ENCODE assay signal across 1 cellular context in the genomic region with DNA sequence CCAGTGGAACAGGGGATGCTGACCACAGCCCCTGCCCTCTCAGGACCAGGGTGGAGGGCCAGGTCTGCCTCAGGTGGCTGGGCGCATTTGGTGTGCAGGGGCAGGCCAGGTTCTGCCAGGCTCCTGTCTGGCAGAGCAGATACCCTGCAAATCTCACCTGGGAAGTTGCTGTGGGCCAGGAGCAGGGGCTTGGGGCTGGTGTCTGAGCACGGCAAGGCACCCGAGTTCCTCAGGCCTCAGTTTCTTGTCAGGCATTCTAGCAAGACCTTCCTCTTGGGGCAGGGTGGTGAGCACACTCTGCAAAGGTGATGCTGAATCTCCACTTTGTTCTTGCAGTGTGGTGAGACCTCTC.
TF ChIP-seq lines count a peak whose summit lies in the region.

No MANE protein-coding gene starts in this region.

TF ChIP-seq in H1, 55 proteins besides CTCF, POLR2A, EP300 and RAD21:
- TF ChIP-seq BCL11A (IDR thresholded peaks at IDR 0.05; ENCODE audit: low read depth in 2 of 2, low read length in 2 of 2) (no peak), NRF1 (IDR thresholded peaks at IDR 0.05; ENCODE audit: low read depth, low read length) (no peak), TAF7 (optimal IDR thresholded peaks at IDR 0.05; ENCODE audit: borderline replicate concordance, low read depth, low read length) (no peak), TEAD4 (IDR thresholded peaks at IDR 0.05; ENCODE audit: low read depth, low read length) (no peak), ATF2 (IDR thresholded peaks at IDR 0.05; ENCODE audit: low read length) (no peak), ATF3 (IDR thresholded peaks at IDR 0.05; ENCODE audit: insufficient read depth, low read depth, low read length) (no peak), MAX (IDR thresholded peaks at IDR 0.05) (no peak), CBX5 (IDR thresholded peaks at IDR 0.05; ENCODE audit: low read depth, low read length) (no peak), KDM1A (IDR thresholded peaks at IDR 0.05; ENCODE audit: borderline replicate concordance, low read length) (no peak), SIRT6 (IDR thresholded peaks at IDR 0.05; ENCODE audit: low read length) (no peak)
- TF ChIP-seq, protein P1, sequence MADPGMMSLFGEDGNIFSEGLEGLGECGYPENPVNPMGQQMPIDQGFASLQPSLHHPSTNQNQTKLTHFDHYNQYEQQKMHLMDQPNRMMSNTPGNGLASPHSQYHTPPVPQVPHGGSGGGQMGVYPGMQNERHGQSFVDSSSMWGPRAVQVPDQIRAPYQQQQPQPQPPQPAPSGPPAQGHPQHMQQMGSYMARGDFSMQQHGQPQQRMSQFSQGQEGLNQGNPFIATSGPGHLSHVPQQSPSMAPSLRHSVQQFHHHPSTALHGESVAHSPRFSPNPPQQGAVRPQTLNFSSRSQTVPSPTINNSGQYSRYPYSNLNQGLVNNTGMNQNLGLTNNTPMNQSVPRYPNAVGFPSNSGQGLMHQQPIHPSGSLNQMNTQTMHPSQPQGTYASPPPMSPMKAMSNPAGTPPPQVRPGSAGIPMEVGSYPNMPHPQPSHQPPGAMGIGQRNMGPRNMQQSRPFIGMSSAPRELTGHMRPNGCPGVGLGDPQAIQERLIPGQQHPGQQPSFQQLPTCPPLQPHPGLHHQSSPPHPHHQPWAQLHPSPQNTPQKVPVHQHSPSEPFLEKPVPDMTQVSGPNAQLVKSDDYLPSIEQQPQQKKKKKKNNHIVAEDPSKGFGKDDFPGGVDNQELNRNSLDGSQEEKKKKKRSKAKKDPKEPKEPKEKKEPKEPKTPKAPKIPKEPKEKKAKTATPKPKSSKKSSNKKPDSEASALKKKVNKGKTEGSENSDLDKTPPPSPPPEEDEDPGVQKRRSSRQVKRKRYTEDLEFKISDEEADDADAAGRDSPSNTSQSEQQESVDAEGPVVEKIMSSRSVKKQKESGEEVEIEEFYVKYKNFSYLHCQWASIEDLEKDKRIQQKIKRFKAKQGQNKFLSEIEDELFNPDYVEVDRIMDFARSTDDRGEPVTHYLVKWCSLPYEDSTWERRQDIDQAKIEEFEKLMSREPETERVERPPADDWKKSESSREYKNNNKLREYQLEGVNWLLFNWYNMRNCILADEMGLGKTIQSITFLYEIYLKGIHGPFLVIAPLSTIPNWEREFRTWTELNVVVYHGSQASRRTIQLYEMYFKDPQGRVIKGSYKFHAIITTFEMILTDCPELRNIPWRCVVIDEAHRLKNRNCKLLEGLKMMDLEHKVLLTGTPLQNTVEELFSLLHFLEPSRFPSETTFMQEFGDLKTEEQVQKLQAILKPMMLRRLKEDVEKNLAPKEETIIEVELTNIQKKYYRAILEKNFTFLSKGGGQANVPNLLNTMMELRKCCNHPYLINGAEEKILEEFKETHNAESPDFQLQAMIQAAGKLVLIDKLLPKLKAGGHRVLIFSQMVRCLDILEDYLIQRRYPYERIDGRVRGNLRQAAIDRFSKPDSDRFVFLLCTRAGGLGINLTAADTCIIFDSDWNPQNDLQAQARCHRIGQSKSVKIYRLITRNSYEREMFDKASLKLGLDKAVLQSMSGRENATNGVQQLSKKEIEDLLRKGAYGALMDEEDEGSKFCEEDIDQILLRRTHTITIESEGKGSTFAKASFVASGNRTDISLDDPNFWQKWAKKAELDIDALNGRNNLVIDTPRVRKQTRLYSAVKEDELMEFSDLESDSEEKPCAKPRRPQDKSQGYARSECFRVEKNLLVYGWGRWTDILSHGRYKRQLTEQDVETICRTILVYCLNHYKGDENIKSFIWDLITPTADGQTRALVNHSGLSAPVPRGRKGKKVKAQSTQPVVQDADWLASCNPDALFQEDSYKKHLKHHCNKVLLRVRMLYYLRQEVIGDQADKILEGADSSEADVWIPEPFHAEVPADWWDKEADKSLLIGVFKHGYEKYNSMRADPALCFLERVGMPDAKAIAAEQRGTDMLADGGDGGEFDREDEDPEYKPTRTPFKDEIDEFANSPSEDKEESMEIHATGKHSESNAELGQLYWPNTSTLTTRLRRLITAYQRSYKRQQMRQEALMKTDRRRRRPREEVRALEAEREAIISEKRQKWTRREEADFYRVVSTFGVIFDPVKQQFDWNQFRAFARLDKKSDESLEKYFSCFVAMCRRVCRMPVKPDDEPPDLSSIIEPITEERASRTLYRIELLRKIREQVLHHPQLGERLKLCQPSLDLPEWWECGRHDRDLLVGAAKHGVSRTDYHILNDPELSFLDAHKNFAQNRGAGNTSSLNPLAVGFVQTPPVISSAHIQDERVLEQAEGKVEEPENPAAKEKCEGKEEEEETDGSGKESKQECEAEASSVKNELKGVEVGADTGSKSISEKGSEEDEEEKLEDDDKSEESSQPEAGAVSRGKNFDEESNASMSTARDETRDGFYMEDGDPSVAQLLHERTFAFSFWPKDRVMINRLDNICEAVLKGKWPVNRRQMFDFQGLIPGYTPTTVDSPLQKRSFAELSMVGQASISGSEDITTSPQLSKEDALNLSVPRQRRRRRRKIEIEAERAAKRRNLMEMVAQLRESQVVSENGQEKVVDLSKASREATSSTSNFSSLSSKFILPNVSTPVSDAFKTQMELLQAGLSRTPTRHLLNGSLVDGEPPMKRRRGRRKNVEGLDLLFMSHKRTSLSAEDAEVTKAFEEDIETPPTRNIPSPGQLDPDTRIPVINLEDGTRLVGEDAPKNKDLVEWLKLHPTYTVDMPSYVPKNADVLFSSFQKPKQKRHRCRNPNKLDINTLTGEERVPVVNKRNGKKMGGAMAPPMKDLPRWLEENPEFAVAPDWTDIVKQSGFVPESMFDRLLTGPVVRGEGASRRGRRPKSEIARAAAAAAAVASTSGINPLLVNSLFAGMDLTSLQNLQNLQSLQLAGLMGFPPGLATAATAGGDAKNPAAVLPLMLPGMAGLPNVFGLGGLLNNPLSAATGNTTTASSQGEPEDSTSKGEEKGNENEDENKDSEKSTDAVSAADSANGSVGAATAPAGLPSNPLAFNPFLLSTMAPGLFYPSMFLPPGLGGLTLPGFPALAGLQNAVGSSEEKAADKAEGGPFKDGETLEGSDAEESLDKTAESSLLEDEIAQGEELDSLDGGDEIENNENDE (IDR thresholded peaks at IDR 0.05; ENCODE audit: insufficient replicate concordance, low read length) = no peak
